Comparison of ENCODE assay signal across 14 cellular contexts in the genomic region with DNA sequence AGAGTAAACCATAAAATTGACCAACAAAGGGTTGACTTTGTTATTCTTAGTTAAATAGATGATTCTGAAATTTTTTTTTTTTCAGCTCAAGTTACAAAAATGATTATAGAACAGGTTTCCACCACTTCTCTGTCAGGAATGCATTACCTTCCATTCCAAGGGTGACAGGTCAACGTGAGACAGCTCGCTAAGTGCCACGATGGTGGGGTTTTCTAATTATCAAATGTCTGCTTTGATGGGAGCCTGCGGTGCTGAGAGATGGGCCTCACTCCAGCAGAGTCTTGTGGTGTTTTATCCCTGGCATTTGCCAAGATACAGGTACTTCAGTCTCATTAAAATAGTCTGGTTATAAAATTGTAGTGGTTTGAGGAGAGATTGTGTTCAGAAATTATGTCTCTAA.
DNase-seq lines count a peak whose midpoint lies in the region; TF ChIP-seq lines count a peak whose summit lies in the region.
"Had no signal": no experiment of that assay in that cellular context is flagged by ENCODE, and none has a peak within 500 bp of the region (broad histone marks: within the 10 kb centered on the region; RNA-seq: fewer than 3 reads in every experiment).

No MANE protein-coding gene starts in this region.

- H3K4me1 ChIP-seq in hepatocyte (ENCODE audit: insufficient read depth) (peaks cover 10% of the 10 kb centered on the region), stomach (peaks cover 8 to 39% (median 13%) of the 10 kb centered on the region in 4 donors), suprapubic skin (no peaks in the 10 kb centered on the region), neuronal stem cell (ENCODE audit: control insufficient read depth in 2 of 2, insufficient read depth in 1 of 2, low read depth in 1 of 2, low read length in 2 of 2) (peaks cover 2 to 8% of the 10 kb centered on the region in 2 donors)
- H3K4me1 ChIP-seq: BLaER1 had no signal

- no peak overlapping the region for H4K8ac ChIP-seq in neuronal stem cell (ENCODE audit: low read depth, low read length)

- H3K9ac ChIP-seq in neuronal stem cell (ENCODE audit: low read depth, low read length, poor library complexity): no peak overlapping the region
- H3K9ac ChIP-seq: BLaER1 had no signal

- no peak for TF ChIP-seq EP300 in stomach (IDR thresholded peaks at IDR 0.05)
- TF ChIP-seq EP300 in suprapubic skin (IDR thresholded peaks at IDR 0.05): no peak

- H3K79me1 ChIP-seq in neuronal stem cell (ENCODE audit: low read depth, low read length): no peaks in the 10 kb centered on the region

- H2AK5ac ChIP-seq in neuronal stem cell (ENCODE audit: low read depth, low read length): no peak overlapping the region

- H2AFZ ChIP-seq in hepatocyte (no peak overlapping the region), neuronal stem cell (ENCODE audit: low read length) (no peak overlapping the region)
- H2AFZ ChIP-seq: GM23338 had no signal

- H3K18ac ChIP-seq in neuronal stem cell (ENCODE audit: low read length): no peak overlapping the region

- no peaks in the 10 kb centered on the region for H3K79me2 ChIP-seq in hepatocyte

- TF ChIP-seq POLR2A in stomach (IDR thresholded peaks at IDR 0.05): no peak
- no peak for TF ChIP-seq POLR2A in suprapubic skin (IDR thresholded peaks at IDR 0.05)

- no peak overlapping the region for H2BK12ac ChIP-seq in neuronal stem cell (ENCODE audit: low read length)

- no peak overlapping the region for H3K14ac ChIP-seq in neuronal stem cell (ENCODE audit: low read length)

- DNase-seq in NCI-H748 (lab: John Stamatoyannopoulos, UW; ENCODE audit: unreplicated experiment) (peak; percentile 12), NCI-H748 treated with DMSO at 0.1 percent for 48 hours (lab: John Stamatoyannopoulos, UW) (no peak), DMS79 treated with DMSO at 0.1 percent for 48 hours (lab: John Stamatoyannopoulos, UW) (peak; percentile 21), hepatocyte (ENCODE audit: low spot score) (no peak), stomach (no peak), suprapubic skin (ENCODE audit: low spot score in 2 of 2) (no peak), neuronal stem cell (ENCODE audit: low spot score) (no peak)
- DNase-seq: 8988T; CD4-positive, alpha-beta memory T cell; GF-D8; HCEC 1CT had no signal

- no peaks in the 10 kb centered on the region for H4K20me1 ChIP-seq in hepatocyte (ENCODE audit: insufficient read depth, poor library complexity, severe bottlenecking)
- H4K20me1 ChIP-seq: BLaER1 had no signal

- H3K36me3 ChIP-seq in hepatocyte (replicated peaks; ENCODE audit: insufficient read depth, low read depth): no peaks in the 10 kb centered on the region
- peaks cover 0 to 29% (median 6%) of the 10 kb centered on the region in 4 donors for H3K36me3 ChIP-seq in stomach
- peaks cover 16% of the 10 kb centered on the region for H3K36me3 ChIP-seq in suprapubic skin
- peaks cover 0 to 2% of the 10 kb centered on the region in 2 donors for H3K36me3 ChIP-seq in neuronal stem cell (replicated peaks in 1 of 2; ENCODE audit: control insufficient read depth in 2 of 2, insufficient read depth in 2 of 2, low read length in 2 of 2)
- H3K36me3 ChIP-seq: BLaER1 had no signal

- no peak overlapping the region for H4K91ac ChIP-seq in neuronal stem cell (ENCODE audit: low read depth, low read length, poor library complexity)

- intact Hi-C loops in stomach (cut with DNase I; ENCODE audit: low total_unique reads): no loop called here

- H2BK15ac ChIP-seq in neuronal stem cell (ENCODE audit: low read length): no peak overlapping the region

- H2BK120ac ChIP-seq in neuronal stem cell (ENCODE audit: low read depth, low read length): no peak overlapping the region

- H3K4me2 ChIP-seq in hepatocyte (no peak overlapping the region), neuronal stem cell (ENCODE audit: insufficient read depth, low read length, poor library complexity, severe bottlenecking) (no peak overlapping the region)
- H3K4me2 ChIP-seq: BLaER1, GM23338 had no signal

- H2BK5ac ChIP-seq in neuronal stem cell (ENCODE audit: low read length): no peak overlapping the region

- WGBS in hepatocyte (ENCODE audit: low lambda C conversion rate, missing lambda C conversion rate): 48% methylated on average over 4 of the region's 4 CpGs
- WGBS in stomach, 5 donors: 35 to 69% (median 47%) methylated on average over 4 of the region's 4 CpGs
- 71% methylated on average over 4 of the region's 4 CpGs for WGBS in suprapubic skin
- WGBS in neuronal stem cell (ENCODE audit: extremely low coverage in 2 of 2, insufficient read length in 2 of 2, insufficient replicate concordance in 1 of 2), 2 donors: no CpG with 5 or more reads among the region's 4 CpGs

- TF ChIP-seq CTCF in hepatocyte (IDR thresholded peaks at IDR 0.05; ENCODE audit: poor library complexity): no peak
- TF ChIP-seq CTCF in stomach (IDR thresholded peaks at IDR 0.05): no peak
- no peak for TF ChIP-seq CTCF in suprapubic skin (IDR thresholded peaks at IDR 0.05)

- H3K23ac ChIP-seq in neuronal stem cell (ENCODE audit: low read depth, low read length, poor library complexity): no peak overlapping the region

- no peak overlapping the region for H3K4me3 ChIP-seq in hepatocyte
- H3K4me3 ChIP-seq in stomach: no peak overlapping the region
- H3K4me3 ChIP-seq in suprapubic skin: no peak overlapping the region
- no peak overlapping the region for H3K4me3 ChIP-seq in neuronal stem cell (ENCODE audit: low read length in 2 of 2)
- H3K4me3 ChIP-seq: BLaER1, GM23338 had no signal

- no peaks in the 10 kb centered on the region for H3K27me3 ChIP-seq in hepatocyte
- H3K27me3 ChIP-seq in stomach: no peaks in the 10 kb centered on the region
- no peaks in the 10 kb centered on the region for H3K27me3 ChIP-seq in suprapubic skin
- H3K27me3 ChIP-seq in neuronal stem cell (ENCODE audit: control insufficient read depth in 3 of 3, insufficient read depth in 3 of 3, low read depth in 1 of 3, low read length in 3 of 3): no peaks in the 10 kb centered on the region
- H3K27me3 ChIP-seq: BLaER1 had no signal

- no peaks in the 10 kb centered on the region for H3K9me2 ChIP-seq in hepatocyte (replicated peaks; ENCODE audit: insufficient read depth)

- H3K27ac ChIP-seq in hepatocyte (peak overlapping the region; percentile 73), stomach (peak overlapping the region in 3 of 5 donors; percentile 16 to 67 (median 52)), suprapubic skin (no peak overlapping the region), neuronal stem cell (replicated peaks; ENCODE audit: low read length) (no peak overlapping the region)
- H3K27ac ChIP-seq: BLaER1, HL-60 had no signal

- no peaks in the 10 kb centered on the region for H3K9me3 ChIP-seq in hepatocyte (ENCODE audit: low read depth)
- no peaks in the 10 kb centered on the region for H3K9me3 ChIP-seq in stomach
- H3K9me3 ChIP-seq in suprapubic skin: no peaks in the 10 kb centered on the region
- H3K9me3 ChIP-seq in neuronal stem cell (replicated peaks in 1 of 2; ENCODE audit: control insufficient read depth in 2 of 2, insufficient read depth in 1 of 2, low read depth in 1 of 2, low read length in 2 of 2): peaks cover 0 to 2% of the 10 kb centered on the region in 2 donors

- H3K4ac ChIP-seq in neuronal stem cell (ENCODE audit: low read length): no peak overlapping the region

Comparison
In these comparisons a context has a peak if more than half of its experiments do, and no peak if none do; other contexts are left out.
1. DNase-seq: peak in NCI-H748 (single experiment) and DMS79 treated with DMSO at 0.1 percent for 48 hours (single experiment); none in NCI-H748 treated with DMSO at 0.1 percent for 48 hours (single experiment), hepatocyte (single experiment), stomach (single experiment), suprapubic skin (0 of 2) and neuronal stem cell (single experiment).
2. H3K27ac ChIP-seq: peak in hepatocyte (single experiment) and stomach (3 of 5); none in suprapubic skin (single experiment) and neuronal stem cell (single experiment).